In genomic region chr7:104976966-104977636, GRCh38 we compare ENCODE assay signal across 2 cellular contexts.
TF ChIP-seq lines count a peak whose summit lies in the region.

No MANE protein-coding gene starts in this region.

TF ChIP-seq in IMR-90, 13 proteins besides CTCF, POLR2A, EP300 and RAD21:
- TF ChIP-seq RFX5 (IDR thresholded peaks at IDR 0.05; ENCODE audit: low read depth, low read length) (no peak), MAZ (IDR thresholded peaks at IDR 0.05; ENCODE audit: borderline replicate concordance, low read depth, low read length) (no peak), NFE2L2 (IDR thresholded peaks at IDR 0.05; ENCODE audit: low read depth, low read length) (no peak), MAFK (IDR thresholded peaks at IDR 0.05; ENCODE audit: low read depth, low read length) (no peak), RCOR1 (IDR thresholded peaks at IDR 0.05; ENCODE audit: insufficient replicate concordance, low read length) (no peak), CHD1 (IDR thresholded peaks at IDR 0.05; ENCODE audit: low read depth, low read length) (no peak), CEBPB (IDR thresholded peaks at IDR 0.05; ENCODE audit: low read depth, low read length) (no peak), USF2 (IDR thresholded peaks at IDR 0.05; ENCODE audit: low read depth, low read length) (no peak), BHLHE40 (IDR thresholded peaks at IDR 0.05; ENCODE audit: low read depth, low read length) (no peak), SMC3 (IDR thresholded peaks at IDR 0.05; ENCODE audit: low read depth, low read length) (no peak), FOS (IDR thresholded peaks at IDR 0.05; ENCODE audit: low read depth, low read length) (no peak), MXI1 (IDR thresholded peaks at IDR 0.05; ENCODE audit: borderline replicate concordance, low read depth, low read length) (no peak), ELK1 (IDR thresholded peaks at IDR 0.05; ENCODE audit: borderline replicate concordance, low read depth, low read length) (no peak)

TF ChIP-seq in endothelial cell of umbilical vein, 7 proteins besides CTCF, POLR2A, EP300 and RAD21:
- TF ChIP-seq POLR2AphosphoS5 (IDR thresholded peaks at IDR 0.05; ENCODE audit: insufficient read depth, low read depth, low read length), result no peak
- no peak for TF ChIP-seq GATA2 (IDR thresholded peaks at IDR 0.05; ENCODE audit: insufficient read depth, insufficient read length, low read depth, low read length)
- TF ChIP-seq EZH2 (IDR thresholded peaks at IDR 0.05; ENCODE audit: borderline replicate concordance, low read depth, low read length, severe bottlenecking), result no peak
- TF ChIP-seq JUN (IDR thresholded peaks at IDR 0.05; ENCODE audit: borderline replicate concordance, insufficient read depth, insufficient read length, low read depth), result no peak
- no peak for TF ChIP-seq FOS (IDR thresholded peaks at IDR 0.05; ENCODE audit: borderline replicate concordance, insufficient read depth, low read length)
- TF ChIP-seq MAX (IDR thresholded peaks at IDR 0.05; ENCODE audit: insufficient read depth, insufficient read length), result no peak
- TF ChIP-seq MYC (IDR thresholded peaks at IDR 0.05; ENCODE audit: low read depth, low read length), result no peak
TF ChIP-seq in endothelial cell of umbilical vein: peak in this region for 0.
